In genomic region chr1:17565551-17565971, GRCh38 we compare ENCODE assay signal across 12 cellular contexts. TPM values are rescaled to one million over a fixed set of nuclear protein-coding genes. Genes with fewer than 3 reads are reported as not detected.
DNase-seq lines count a peak whose midpoint lies in the region; ATAC-seq and TF ChIP-seq lines count a peak whose summit lies in the region.
"Had no signal": no experiment of that assay in that cellular context is flagged by ENCODE, and none has a peak within 500 bp of the region (broad histone marks: within the 10 kb centered on the region; RNA-seq: fewer than 3 reads in every experiment).

No MANE protein-coding gene starts in this region.

- peaks cover 71% of the 10 kb centered on the region for H3K4me1 Mint-ChIP-seq in neural progenitor cell

- H3K4me3 ChIP-seq in right atrium auricular region: no peak overlapping the region
- peak overlapping the region; percentile 25 for H3K4me3 ChIP-seq in neural progenitor cell
- no peak overlapping the region for H3K4me3 ChIP-seq in WERI-Rb-1 (ENCODE audit: low read depth, low read length)

- peaks cover 12% of the 10 kb centered on the region for H3K27me3 Mint-ChIP-seq in neural progenitor cell (ENCODE audit: insufficient read depth, low read depth)

- H3K36me3 ChIP-seq in right atrium auricular region: no peaks in the 10 kb centered on the region
- H3K36me3 ChIP-seq in neural progenitor cell: no peaks in the 10 kb centered on the region
- H3K36me3 ChIP-seq in WERI-Rb-1: no peaks in the 10 kb centered on the region

- H3K27ac ChIP-seq in right atrium auricular region (peak overlapping the region; percentile 96 to 98), neural progenitor cell (no peak overlapping the region), WERI-Rb-1 (no peak overlapping the region)

- H3K4me3 Mint-ChIP-seq in neural progenitor cell: peak overlapping the region; percentile 67

- H3K27me3 ChIP-seq in right atrium auricular region: no peaks in the 10 kb centered on the region
- H3K27me3 ChIP-seq in neural progenitor cell: no peaks in the 10 kb centered on the region
- no peaks in the 10 kb centered on the region for H3K27me3 ChIP-seq in WERI-Rb-1 (ENCODE audit: insufficient read depth, low read depth, severe bottlenecking)

- H3K9me3 Mint-ChIP-seq in neural progenitor cell: no peaks in the 10 kb centered on the region

- no peaks in the 10 kb centered on the region for H3K36me3 Mint-ChIP-seq in neural progenitor cell

- H3K27ac Mint-ChIP-seq in neural progenitor cell: peak overlapping the region; percentile 64

- peaks cover 97% of the 10 kb centered on the region for H4K20me1 ChIP-seq in neural progenitor cell (ENCODE audit: low read depth)

- TF ChIP-seq CTCF in right atrium auricular region (IDR thresholded peaks at IDR 0.05): no peak
- no peak for TF ChIP-seq CTCF in neural progenitor cell (IDR thresholded peaks at IDR 0.05)
- no peak for TF ChIP-seq CTCF in WERI-Rb-1 (IDR thresholded peaks at IDR 0.05; ENCODE audit: low read depth, low read length)

- H3K4me2 ChIP-seq in neural progenitor cell: peak overlapping the region; percentile 77

- no peak overlapping the region for H2AFZ ChIP-seq in neural progenitor cell (replicated peaks)

- DNase-seq in Ammon's horn (ENCODE audit: low spot score): peak; percentile 70
- peak; percentile 32 for DNase-seq in NCI-H526 treated with DMSO at 0.1 percent for 48 hours (lab: John Stamatoyannopoulos, UW)
- DNase-seq in right atrium auricular region (ENCODE audit: low spot score): no peak
- DNase-seq in neural progenitor cell (ENCODE audit: low spot score): peak; percentile 54
- no peak for DNase-seq in WERI-Rb-1
- no peak for DNase-seq in globus pallidus (ENCODE audit: low spot score)
- no peak for DNase-seq in H4 (ENCODE audit: low spot score)
- DNase-seq: GF-D8, IMR-90, NCI-H1930, T-helper 9 cell had no signal

- H3K4me1 ChIP-seq in right atrium auricular region: peaks cover 0 to 95% of the 10 kb centered on the region in 2 donors
- peaks cover 37% of the 10 kb centered on the region for H3K4me1 ChIP-seq in neural progenitor cell

- peaks cover 82% of the 10 kb centered on the region for H3K79me2 ChIP-seq in neural progenitor cell (ENCODE audit: low read depth)

- H3F3A ChIP-seq in neural progenitor cell (ENCODE audit: low read depth): peaks cover 13% of the 10 kb centered on the region

- no peak for ATAC-seq in GM21619 (IDR thresholded peaks at IDR 0.05; ENCODE audit: unreplicated experiment)

- H3K9ac ChIP-seq in neural progenitor cell: no peak overlapping the region

- H3K9me3 ChIP-seq in right atrium auricular region (no peaks in the 10 kb centered on the region), neural progenitor cell (ENCODE audit: low read depth) (no peaks in the 10 kb centered on the region), WERI-Rb-1 (ENCODE audit: severe bottlenecking) (no peaks in the 10 kb centered on the region)

RNA-seq across cellular contexts. Expression of gene ARHGEF10L, which starts 26.1 kb away (rescaled TPM):
- total RNA-seq in right atrium auricular region (10 to 100 TPM; 49.3 to 52.2 TPM), neural progenitor cell (ENCODE audit: low replicate concordance) (20.3 and 29.4 TPM in 2 replicates)
- 2.6 and 4.1 TPM in 2 replicates for total RNA-seq in H4 (2014; rRNA removed; shearing (Covaris generic))

Comparison
In these comparisons a context has a peak if more than half of its experiments do, and no peak if none do; other contexts are left out.
1. DNase-seq: peak in Ammon's horn (single experiment), NCI-H526 treated with DMSO at 0.1 percent for 48 hours (single experiment) and neural progenitor cell (single experiment); none in right atrium auricular region (single experiment), WERI-Rb-1 (single experiment), globus pallidus (single experiment) and H4 (single experiment).
2. H3K27ac ChIP-seq: peak in right atrium auricular region (2 of 2); none in neural progenitor cell (single experiment) and WERI-Rb-1 (single experiment).